In genomic region chr1:202107801-202108731, GRCh38 we compare ENCODE assay signal across 9 cellular contexts. TPM values are rescaled to one million over a fixed set of nuclear protein-coding genes. Genes with fewer than 3 reads are reported as not detected.
DNase-seq lines count a peak whose midpoint lies in the region; ATAC-seq and TF ChIP-seq lines count a peak whose summit lies in the region.
"Had no signal": no experiment of that assay in that cellular context is flagged by ENCODE, and none has a peak within 500 bp of the region (broad histone marks: within the 10 kb centered on the region; RNA-seq: fewer than 3 reads in every experiment).

No MANE protein-coding gene starts in this region.

- H2AFZ ChIP-seq in PC-3 (ENCODE audit: low read length), result no peak overlapping the region

- CTCF ChIA-PET in PC-3 (lab: Charles Lee), result no interaction called here

- no peaks in the 10 kb centered on the region for H4K20me1 ChIP-seq in PC-3 (ENCODE audit: low read length)

- intact Hi-C loops in PC-3 (cut with micrococcal nuclease) (no loop called here), sciatic nerve (cut with DNase I) (no loop called here), ascending aorta (cut with DNase I) (no loop called here)

- no peaks in the 10 kb centered on the region for H3K36me3 ChIP-seq in PC-3 (ENCODE audit: low read depth, low read length)
- H3K36me3 ChIP-seq in right atrium auricular region, result no peaks in the 10 kb centered on the region
- no peaks in the 10 kb centered on the region for H3K36me3 ChIP-seq in ascending aorta

- peaks cover 35% of the 10 kb centered on the region for H3K4me1 ChIP-seq in PC-3 (ENCODE audit: insufficient read depth, low read length)
- H3K4me1 ChIP-seq in right atrium auricular region, result peaks cover 0 to 38% of the 10 kb centered on the region in 2 donors
- peaks cover 0 to 7% of the 10 kb centered on the region in 2 donors for H3K4me1 ChIP-seq in ascending aorta

- no peak overlapping the region for H3K4me2 ChIP-seq in PC-3 (ENCODE audit: low read length)

- H3K4me3 ChIP-seq in PC-3 (ENCODE audit: low read length), result no peak overlapping the region
- H3K4me3 ChIP-seq in right atrium auricular region, result no peak overlapping the region
- no peak overlapping the region for H3K4me3 ChIP-seq in ascending aorta

- BruUV-seq in PC-3 (replicated peaks; lab: Mats Ljungman, UMichigan), result no TSS peak

- H3K27ac ChIP-seq in PC-3 (ENCODE audit: low read length), result 0 out of 2 replicates have a peak overlapping the region, but pooled peaks have one; percentile 81
- peak overlapping the region; percentile 78 to 80 for H3K27ac ChIP-seq in right atrium auricular region
- H3K27ac ChIP-seq in ascending aorta, result no peak overlapping the region

- H3F3A ChIP-seq in PC-3 (ENCODE audit: low read length, unreplicated experiment), result no peaks in the 10 kb centered on the region

- H3K9ac ChIP-seq in PC-3 (ENCODE audit: low read length), result no peak overlapping the region

- H3K27me3 ChIP-seq in PC-3 (ENCODE audit: low read length) (no peaks in the 10 kb centered on the region), right atrium auricular region (no peaks in the 10 kb centered on the region), ascending aorta (no peaks in the 10 kb centered on the region)

- H3K79me2 ChIP-seq in PC-3 (ENCODE audit: low read length), result no peaks in the 10 kb centered on the region

- POLR2A ChIA-PET in PC-3 (lab: Charles Lee; ENCODE audit: unreplicated experiment), result interaction anchor here (0.6 kb wide), 1 partner anchor 85 kb away, joined by 3 read pairs; no protein-coding TSS in a partner anchor

- peak; percentile 49 for DNase-seq in M059J (ENCODE audit: low read depth)
- no peak for DNase-seq in PC-3
- no peak for DNase-seq in right atrium auricular region (ENCODE audit: low spot score)
- DNase-seq in sciatic nerve (ENCODE audit: low spot score), result no peak
- DNase-seq in stimulated activated naive CD8-positive, alpha-beta T cell treated with anti-CD3 and anti-CD28 coated beads, Interleukin-15, Interleukin-2, amounts not matched to agents 100 U/mL and 50 U/mL, for 24 hours, result no peak
- DNase-seq in ascending aorta (ENCODE audit: low spot score in 2 of 2), result no peak
- DNase-seq: cerebellar nuclear complex, occipital lobe had no signal

- H3K9me2 ChIP-seq in PC-3 (replicated peaks; ENCODE audit: low read length), result no peaks in the 10 kb centered on the region

- TF ChIP-seq CTCF in PC-3 (conservative IDR thresholded peaks at IDR 0.05; ENCODE audit: low read depth, low read length), result no peak
- no peak for TF ChIP-seq CTCF in right atrium auricular region (IDR thresholded peaks at IDR 0.05)
- TF ChIP-seq CTCF in ascending aorta (IDR thresholded peaks at IDR 0.05), result no peak

- H3K9me3 ChIP-seq in PC-3 (ENCODE audit: low read length) (no peaks in the 10 kb centered on the region), right atrium auricular region (no peaks in the 10 kb centered on the region), ascending aorta (no peaks in the 10 kb centered on the region)

- ATAC-seq in PC-3, result no peak
- peak; percentile 19 for ATAC-seq in sciatic nerve
- ATAC-seq in stimulated activated naive CD8-positive, alpha-beta T cell treated with anti-CD3 and anti-CD28 coated beads, Interleukin-15, Interleukin-2, amounts not matched to agents 100 U/mL and 50 U/mL, for 24 hours, result no peak
- ATAC-seq in GM19023 (IDR thresholded peaks at IDR 0.05; ENCODE audit: unreplicated experiment), result no peak

RNA-seq across cellular contexts. Expression of gene GPR37L1, which starts 14.7 kb away (rescaled TPM):
- not detected in 2 replicates for total RNA-seq in M059J (2014; rRNA removed; shearing (Covaris generic))
- total RNA-seq in PC-3 (2014; rRNA removed) (0.04 TPM in 1 of 2 replicates, not detected in the other), right atrium auricular region (under 1 TPM in 1 of 2 donors, not detected in 1; 0.07 TPM), sciatic nerve (33.3 TPM), ascending aorta (not detected)

RNA-seq across cellular contexts. Expression of gene ARL8A, which starts 36.5 kb away (rescaled TPM):
- 15.3 and 24.7 TPM in 2 replicates for total RNA-seq in M059J (2014; rRNA removed; shearing (Covaris generic))
- 20.4 and 26.4 TPM in 2 replicates for total RNA-seq in PC-3 (2014; rRNA removed)
- 10 to 100 TPM; 30.8 to 41.6 TPM for total RNA-seq in right atrium auricular region
- total RNA-seq in sciatic nerve, result 112 TPM
- total RNA-seq in ascending aorta, result 38.5 TPM

RNA-seq across cellular contexts. Expression of gene PTPN7, which starts 52.3 kb away (rescaled TPM):
- total RNA-seq in M059J (2014; rRNA removed; shearing (Covaris generic)), result not detected in 2 replicates
- total RNA-seq in PC-3 (2014; rRNA removed) (not detected in 2 replicates), right atrium auricular region (under 1 TPM; 0.41 to 0.63 TPM), sciatic nerve (2.5 TPM), ascending aorta (not detected)

Comparison
In these comparisons a context has a peak if more than half of its experiments do, and no peak if none do; other contexts are left out.
1. H3K27ac ChIP-seq: peak in PC-3 (single experiment) and right atrium auricular region (2 of 2); none in ascending aorta (0 of 2).
2. RNA of gene GPR37L1, which starts 14.7 kb away (total RNA-seq): 33.3 TPM in sciatic nerve (single experiment); 0.07 TPM in right atrium auricular region, 0.04 TPM in PC-3, not detected in M059J and not detected in ascending aorta (single experiment); every median in the first group is over 10 times any median in the second.